Comparison of ENCODE assay signal across 18 cellular contexts in genomic region chr1:1835546-1835945, GRCh38. TPM values are rescaled to one million over a fixed set of nuclear protein-coding genes. Genes with fewer than 3 reads are reported as not detected.
A peak's percentile ranks its signal among the peaks of the same experiment; 100 is the strongest.
DNase-seq lines count a peak whose midpoint lies in the region; ATAC-seq and TF ChIP-seq lines count a peak whose summit lies in the region.
"Had no signal": no experiment of that assay in that cellular context is flagged by ENCODE, and none has a peak within 500 bp of the region (broad histone marks: within the 10 kb centered on the region; RNA-seq: fewer than 3 reads in every experiment).

No MANE protein-coding gene starts in this region.

- CTCF ChIA-PET in CD4-positive, alpha-beta T cell (lab: Charles Lee) = interaction anchor here (0.7 kb wide), 1 partner anchor 405 kb away, joined by 4 read pairs; no protein-coding TSS in a partner anchor

- TF ChIP-seq CTCF in CD4-positive, alpha-beta T cell (IDR thresholded peaks at IDR 0.05) = no peak
- TF ChIP-seq CTCF in GM23338 (conservative IDR thresholded peaks at IDR 0.05; ENCODE audit: low read depth in 2 of 2) = no peak
- no peak for TF ChIP-seq CTCF in brain (conservative IDR thresholded peaks at IDR 0.05)
- TF ChIP-seq CTCF in natural killer cell (IDR thresholded peaks at IDR 0.05) = no peak
- TF ChIP-seq CTCF in ascending aorta (IDR thresholded peaks at IDR 0.05) = no peak
- TF ChIP-seq CTCF in Peyer's patch (IDR thresholded peaks at IDR 0.05) = no peak

- H3K9me3 Mint-ChIP-seq in CD4-positive, alpha-beta T cell = no peaks in the 10 kb centered on the region
- no peaks in the 10 kb centered on the region for H3K9me3 Mint-ChIP-seq in GM23338
- H3K9me3 Mint-ChIP-seq in brain = no peaks in the 10 kb centered on the region
- H3K9me3 Mint-ChIP-seq in naive B cell = no peaks in the 10 kb centered on the region
- H3K9me3 Mint-ChIP-seq in natural killer cell = no peaks in the 10 kb centered on the region
- H3K9me3 Mint-ChIP-seq: naive thymus-derived CD8-positive, alpha-beta T cell had no signal

- H3K4me1 ChIP-seq in GM23338 (ENCODE audit: insufficient read depth) (0 out of 2 replicates have a peak, but pooled peaks cover 5% of the 10 kb centered on the region), ascending aorta (peaks cover 3 to 15% of the 10 kb centered on the region in 2 donors), Peyer's patch (peaks cover 0 to 13% (median 8%) of the 10 kb centered on the region in 4 donors)

- H3K4me3 Mint-ChIP-seq in CD4-positive, alpha-beta T cell = no peak overlapping the region
- no peak overlapping the region for H3K4me3 Mint-ChIP-seq in GM23338
- no peak overlapping the region for H3K4me3 Mint-ChIP-seq in brain
- peak overlapping the region in 5 of 8 donors; percentile 40 to 82 (median 56) for H3K4me3 Mint-ChIP-seq in naive B cell
- no peak overlapping the region for H3K4me3 Mint-ChIP-seq in natural killer cell
- H3K4me3 Mint-ChIP-seq: naive thymus-derived CD8-positive, alpha-beta T cell had no signal

- no peak for DNase-seq in CD4-positive, alpha-beta T cell
- DNase-seq in GM23338 (ENCODE audit: low spot score) (no peak), naive B cell (no peak), natural killer cell (no peak), ascending aorta (ENCODE audit: low spot score in 2 of 2) (no peak), Peyer's patch (no peak)
- DNase-seq: activated CD8-positive, alpha-beta memory T cell treated with anti-CD3 and anti-CD28 coated beads, Interleukin-2, amount 50 U/mL, for 48 hours; BE2C; GF-D8; Kasumi-1; naive thymus-derived CD8-positive, alpha-beta T cell; NCI-H1092 treated with DMSO at 0.1 percent for 48 hours; NCI-H774; stimulated activated CD4-positive, alpha-beta T cell treated with anti-CD3 and anti-CD28 coated beads, Interleukin-4, amount 100 ng/mL, for 24 hours had no signal

- H3K4me2 ChIP-seq in GM23338 = no peak overlapping the region

- H3K36me3 Mint-ChIP-seq in CD4-positive, alpha-beta T cell (ENCODE audit: low read depth) = peaks cover 72% of the 10 kb centered on the region
- H3K36me3 Mint-ChIP-seq in GM23338 (ENCODE audit: low read depth) (peaks cover 68% of the 10 kb centered on the region), brain (peaks cover 77% of the 10 kb centered on the region), naive B cell (no peaks in the 10 kb centered on the region), natural killer cell (no peaks in the 10 kb centered on the region)

- H3K27me3 Mint-ChIP-seq in CD4-positive, alpha-beta T cell = no peaks in the 10 kb centered on the region
- H3K27me3 Mint-ChIP-seq in GM23338 (ENCODE audit: insufficient read depth, low read depth, poor library complexity) = peaks cover 7% of the 10 kb centered on the region
- no peaks in the 10 kb centered on the region for H3K27me3 Mint-ChIP-seq in brain
- no peaks in the 10 kb centered on the region for H3K27me3 Mint-ChIP-seq in naive B cell
- no peaks in the 10 kb centered on the region for H3K27me3 Mint-ChIP-seq in natural killer cell (ENCODE audit: low read depth in 2 of 2)
- H3K27me3 Mint-ChIP-seq: naive thymus-derived CD8-positive, alpha-beta T cell had no signal

- peaks cover 36% of the 10 kb centered on the region for H3F3A ChIP-seq in GM23338 (replicated peaks; ENCODE audit: low read depth)

- H3K27ac ChIP-seq in CD4-positive, alpha-beta T cell (ENCODE audit: low read depth, low read length) = no peak overlapping the region
- H3K27ac ChIP-seq in GM23338 (ENCODE audit: low read depth) (peak overlapping the region; percentile 26; the same call in 1 of the 2 replicates), ascending aorta (no peak overlapping the region), Peyer's patch (no peak overlapping the region)

- peaks cover 7% of the 10 kb centered on the region; the same call in 1 of the 2 replicates for H3K36me3 ChIP-seq in GM23338 (ENCODE audit: insufficient read depth)
- H3K36me3 ChIP-seq in ascending aorta = peaks cover 0 to 13% of the 10 kb centered on the region in 2 donors
- H3K36me3 ChIP-seq in Peyer's patch = peaks cover 0 to 43% (median 0%) of the 10 kb centered on the region in 3 donors

- H3K4me1 Mint-ChIP-seq in CD4-positive, alpha-beta T cell (ENCODE audit: low read depth) = peaks cover 29% of the 10 kb centered on the region
- peaks cover 16% of the 10 kb centered on the region; the same call in 2 of the 3 replicates for H3K4me1 Mint-ChIP-seq in GM23338
- peaks cover 48% of the 10 kb centered on the region for H3K4me1 Mint-ChIP-seq in brain
- H3K4me1 Mint-ChIP-seq in naive B cell = peaks cover 40 to 64% (median 48%) of the 10 kb centered on the region in 3 donors
- H3K4me1 Mint-ChIP-seq in natural killer cell = peaks cover 34 to 37% of the 10 kb centered on the region in 2 donors

- no peaks in the 10 kb centered on the region for H3K9me2 ChIP-seq in GM23338 (ENCODE audit: insufficient read depth)

- H3K9me3 ChIP-seq in CD4-positive, alpha-beta T cell (ENCODE audit: control insufficient read depth, low read length) = no peaks in the 10 kb centered on the region
- H3K9me3 ChIP-seq in ascending aorta = no peaks in the 10 kb centered on the region
- H3K9me3 ChIP-seq in Peyer's patch = no peaks in the 10 kb centered on the region
- H3K9me3 ChIP-seq: BE2C, suprapubic skin had no signal

- H3K27ac Mint-ChIP-seq in CD4-positive, alpha-beta T cell = peak overlapping the region; percentile 59
- H3K27ac Mint-ChIP-seq in GM23338 = no peak overlapping the region
- H3K27ac Mint-ChIP-seq in brain = peak overlapping the region in 3 of 5 experiments; percentile 36 to 65 (median 41)
- peak overlapping the region; percentile 63 to 96 (median 86) for H3K27ac Mint-ChIP-seq in naive B cell
- peak overlapping the region in 1 of 2 donors; percentile 38 for H3K27ac Mint-ChIP-seq in natural killer cell

- H3K79me2 ChIP-seq in GM23338 (replicated peaks; ENCODE audit: insufficient read depth) = peaks cover 100% of the 10 kb centered on the region

- intact Hi-C loops in CD4-positive, alpha-beta T cell (cut with DNase I, micrococcal nuclease) = no loop called here
- intact Hi-C loops in natural killer cell (cut with micrococcal nuclease) = no loop called here
- intact Hi-C loops in ascending aorta (cut with DNase I) = no loop called here

- no peak overlapping the region for H3K4me3 ChIP-seq in GM23338
- H3K4me3 ChIP-seq in ascending aorta = no peak overlapping the region
- H3K4me3 ChIP-seq in Peyer's patch = no peak overlapping the region
- H3K4me3 ChIP-seq: lung, suprapubic skin had no signal

- no peak for TF ChIP-seq POLR2A in Peyer's patch (IDR thresholded peaks at IDR 0.05)

- H4K20me1 ChIP-seq in GM23338 (replicated peaks; ENCODE audit: insufficient read depth) = peaks cover 48% of the 10 kb centered on the region

- no peak overlapping the region for H2AFZ ChIP-seq in GM23338

- POLR2A ChIA-PET in CD4-positive, alpha-beta T cell (lab: Charles Lee) = no interaction called here

- H3K27me3 ChIP-seq in CD4-positive, alpha-beta T cell (ENCODE audit: control insufficient read depth, insufficient read depth, low read length) = no peaks in the 10 kb centered on the region
- H3K27me3 ChIP-seq in GM23338 (ENCODE audit: insufficient read depth) (no peaks in the 10 kb centered on the region), ascending aorta (no peaks in the 10 kb centered on the region), Peyer's patch (no peaks in the 10 kb centered on the region)
- H3K27me3 ChIP-seq: BE2C, suprapubic skin had no signal

- ATAC-seq in CD4-positive, alpha-beta T cell (ENCODE audit: poor library complexity) = no peak
- ATAC-seq in GM23338 (no peak), naive B cell (ENCODE audit: low read depth in 2 of 2) (no peak), natural killer cell (no peak)
- ATAC-seq: naive thymus-derived CD8-positive, alpha-beta T cell; SK-N-SH treated with all-trans-retinoic acid at 6 μM for 48 hours had no signal

RNA-seq across cellular contexts. Expression of gene GNB1, which starts 55.3 kb away (rescaled TPM):
- 100 to 1,000 TPM; 138 to 149 TPM for total RNA-seq in CD4-positive, alpha-beta T cell
- 138 and 147 TPM in 2 replicates for total RNA-seq in GM23338 (2014; rRNA removed; shearing (Covaris generic))
- polyA plus RNA-seq in GM23338 (2016; fragmentation: Nextera tagmentation; extraction: Ambion mirVana) (65.4 and 78.6 TPM in 2 replicates), brain (ENCODE audit: insufficient read depth, low read depth, low replicate concordance) (689 TPM), naive B cell (ENCODE audit: low read depth in 6 of 6) (100 to 1,000 TPM in 3 of 6 donors, 10 to 100 TPM in 3; 57.9 to 131 (median 92.3) TPM)
- total RNA-seq in natural killer cell (100 to 1,000 TPM; 285 to 304 (median 289) TPM), ascending aorta (170 TPM), Peyer's patch (100 to 1,000 TPM; 112 to 266 (median 236) TPM)

RNA-seq across cellular contexts. Expression of gene NADK, which starts 57.3 kb away (rescaled TPM):
- total RNA-seq in CD4-positive, alpha-beta T cell = 10 to 100 TPM; 19.9 to 25.1 TPM
- total RNA-seq in GM23338 (2014; rRNA removed; shearing (Covaris generic)) = 62.8 and 73.2 TPM in 2 replicates
- polyA plus RNA-seq in GM23338 (2016; fragmentation: Nextera tagmentation; extraction: Ambion mirVana) (45.3 and 47.2 TPM in 2 replicates), brain (ENCODE audit: insufficient read depth, low read depth, low replicate concordance) (27.7 TPM), naive B cell (ENCODE audit: low read depth in 6 of 6) (10 to 100 TPM; 38.4 to 56.6 (median 44.5) TPM)
- total RNA-seq in natural killer cell (100 to 1,000 TPM in 2 of 3 donors, 10 to 100 TPM in 1; 97.7 to 117 (median 112) TPM), ascending aorta (104 TPM), Peyer's patch (100 to 1,000 TPM; 115 to 210 (median 162) TPM)

Comparison
In these comparisons a context has a peak if more than half of its experiments do, and no peak if none do; other contexts are left out.
1. H3K4me3 Mint-ChIP-seq: peak in naive B cell (5 of 8); none in CD4-positive, alpha-beta T cell (single experiment), GM23338 (single experiment), brain (0 of 5) and natural killer cell (single experiment).